In the genomic region with DNA sequence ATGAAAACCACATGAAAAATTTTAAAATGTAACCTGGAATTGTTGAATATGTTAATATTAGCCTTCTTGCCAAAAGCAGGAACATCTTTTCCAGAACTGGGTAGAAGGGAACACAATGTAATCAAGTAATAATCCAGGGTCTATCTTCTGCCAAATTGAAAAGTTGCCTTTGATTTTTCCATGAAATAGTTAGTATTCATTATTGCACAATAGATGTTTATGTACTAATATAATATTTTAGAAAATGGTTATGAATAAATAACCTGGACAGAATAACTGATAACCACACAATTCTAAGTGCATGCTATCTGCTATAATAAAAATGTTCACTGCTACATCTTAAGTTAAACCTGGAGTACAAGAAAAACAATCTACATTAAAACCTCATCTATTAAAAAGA, we compare ENCODE assay signal across 9 cellular contexts.
"Had no signal": no experiment of that assay in that cellular context is flagged by ENCODE, and none has a peak within 500 bp of the region (broad histone marks: within the 10 kb centered on the region; RNA-seq: fewer than 3 reads in every experiment).

No MANE protein-coding gene starts in this region.

- H3K36me3 ChIP-seq: HAP-1 had no signal

- H3K9me3 ChIP-seq: HAP-1 had no signal

- ATAC-seq: HCT116, K562 had no signal

- FAIRE-seq: HTR-8/SVneo, K562 had no signal

- H2AFZ ChIP-seq: GM23248 had no signal

- H3K9ac ChIP-seq: GM23248 had no signal

- DNase-seq: GM23248, GOT3, H7, HFFc6, KG1 had no signal

- H3K4me1 ChIP-seq: HAP-1 had no signal

- H3K27ac ChIP-seq: GM23248 had no signal

- H3K4me3 ChIP-seq: GM23248, HAP-1, K562 had no signal
